ENCODE assay signal across 1 cellular context in the genomic region with DNA sequence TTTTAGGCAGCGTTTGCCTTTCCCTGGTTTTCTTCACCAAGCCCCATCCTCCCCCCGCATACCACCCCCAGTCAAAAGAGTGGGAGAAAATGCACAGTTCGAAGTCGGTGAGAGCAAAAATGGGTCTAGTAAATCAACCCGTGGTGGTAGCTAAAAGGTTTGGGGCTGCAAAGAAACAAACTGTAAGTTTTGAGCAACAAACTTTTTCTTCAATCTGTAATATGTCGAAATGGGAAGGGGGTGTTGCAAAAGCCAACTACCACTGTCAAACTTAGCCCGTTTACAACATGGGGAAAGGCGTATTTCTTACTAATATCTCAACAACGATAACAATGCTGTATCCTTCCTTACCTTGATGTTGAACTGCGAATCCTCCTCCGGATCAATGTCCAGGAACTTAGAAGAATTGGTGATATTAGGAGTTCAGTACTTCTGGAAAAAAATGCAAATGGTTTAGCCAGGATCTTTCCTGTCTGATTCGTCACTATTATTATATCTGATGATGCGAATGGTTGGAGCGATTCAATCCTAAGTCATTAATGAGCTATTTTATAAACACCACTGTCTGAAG.
TF ChIP-seq lines count a peak whose summit lies in the region.

No MANE protein-coding gene starts in this region.

TF ChIP-seq in HepG2, 621 proteins besides CTCF, POLR2A, EP300 and RAD21 (continued from another document):
- TF ChIP-seq, protein P1, sequence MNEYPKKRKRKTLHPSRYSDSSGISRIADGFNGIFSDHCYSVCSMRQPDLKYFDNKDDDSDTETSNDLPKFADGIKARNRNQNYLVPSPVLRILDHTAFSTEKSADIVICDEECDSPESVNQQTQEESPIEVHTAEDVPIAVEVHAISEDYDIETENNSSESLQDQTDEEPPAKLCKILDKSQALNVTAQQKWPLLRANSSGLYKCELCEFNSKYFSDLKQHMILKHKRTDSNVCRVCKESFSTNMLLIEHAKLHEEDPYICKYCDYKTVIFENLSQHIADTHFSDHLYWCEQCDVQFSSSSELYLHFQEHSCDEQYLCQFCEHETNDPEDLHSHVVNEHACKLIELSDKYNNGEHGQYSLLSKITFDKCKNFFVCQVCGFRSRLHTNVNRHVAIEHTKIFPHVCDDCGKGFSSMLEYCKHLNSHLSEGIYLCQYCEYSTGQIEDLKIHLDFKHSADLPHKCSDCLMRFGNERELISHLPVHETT (CRISPR knock-in tag; conservative IDR thresholded peaks at IDR 0.05) = no peak
- TF ChIP-seq CEBPB (IDR thresholded peaks at IDR 0.05; ENCODE audit: borderline replicate concordance, low read depth, low read length) (peak; percentile 90), SP1 (IDR thresholded peaks at IDR 0.05) (no peak), SP1 (CRISPR knock-in tag; IDR thresholded peaks at IDR 0.05) (peak; percentile 9; the same call in 1 of the 2 replicates), CEBPG (CRISPR knock-in tag; IDR thresholded peaks at IDR 0.05) (peak; percentile 64), SP5 (CRISPR knock-in tag; IDR thresholded peaks at IDR 0.05; ENCODE audit: borderline replicate concordance, low read depth) (0 out of 2 replicates have a peak, but pooled peaks have one; percentile 0), SNAPC2 (CRISPR knock-in tag; IDR thresholded peaks at IDR 0.05) (peak; percentile 73; the same call in 1 of the 2 replicates), HES4 (CRISPR knock-in tag; IDR thresholded peaks at IDR 0.05; ENCODE audit: borderline replicate concordance) (no peak), ZNF282 (IDR thresholded peaks at IDR 0.05; ENCODE audit: partially characterized antibody) (no peak), ZNF557 (CRISPR knock-in tag; IDR thresholded peaks at IDR 0.05) (no peak), CBX2 (IDR thresholded peaks at IDR 0.05; ENCODE audit: low read depth, low read length) (0 out of 2 replicates have a peak, but pooled peaks have one; percentile 28), CBX2 (CRISPR knock-in tag; IDR thresholded peaks at IDR 0.05; ENCODE audit: low read depth) (peak; percentile 30; the same call in 1 of the 2 replicates)
- TF ChIP-seq, protein P2, sequence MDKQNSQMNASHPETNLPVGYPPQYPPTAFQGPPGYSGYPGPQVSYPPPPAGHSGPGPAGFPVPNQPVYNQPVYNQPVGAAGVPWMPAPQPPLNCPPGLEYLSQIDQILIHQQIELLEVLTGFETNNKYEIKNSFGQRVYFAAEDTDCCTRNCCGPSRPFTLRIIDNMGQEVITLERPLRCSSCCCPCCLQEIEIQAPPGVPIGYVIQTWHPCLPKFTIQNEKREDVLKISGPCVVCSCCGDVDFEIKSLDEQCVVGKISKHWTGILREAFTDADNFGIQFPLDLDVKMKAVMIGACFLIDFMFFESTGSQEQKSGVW (CRISPR knock-in tag; IDR thresholded peaks at IDR 0.05; ENCODE audit: borderline replicate concordance) = no peak
- TF ChIP-seq, protein P3, sequence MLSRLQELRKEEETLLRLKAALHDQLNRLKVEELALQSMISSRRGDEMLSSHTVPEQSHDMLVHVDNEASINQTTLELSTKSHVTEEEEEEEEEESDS (CRISPR knock-in tag; IDR thresholded peaks at IDR 0.05; ENCODE audit: borderline replicate concordance) = 0 out of 2 replicates have a peak, but pooled peaks have one; percentile 55
- TF ChIP-seq, protein P4, sequence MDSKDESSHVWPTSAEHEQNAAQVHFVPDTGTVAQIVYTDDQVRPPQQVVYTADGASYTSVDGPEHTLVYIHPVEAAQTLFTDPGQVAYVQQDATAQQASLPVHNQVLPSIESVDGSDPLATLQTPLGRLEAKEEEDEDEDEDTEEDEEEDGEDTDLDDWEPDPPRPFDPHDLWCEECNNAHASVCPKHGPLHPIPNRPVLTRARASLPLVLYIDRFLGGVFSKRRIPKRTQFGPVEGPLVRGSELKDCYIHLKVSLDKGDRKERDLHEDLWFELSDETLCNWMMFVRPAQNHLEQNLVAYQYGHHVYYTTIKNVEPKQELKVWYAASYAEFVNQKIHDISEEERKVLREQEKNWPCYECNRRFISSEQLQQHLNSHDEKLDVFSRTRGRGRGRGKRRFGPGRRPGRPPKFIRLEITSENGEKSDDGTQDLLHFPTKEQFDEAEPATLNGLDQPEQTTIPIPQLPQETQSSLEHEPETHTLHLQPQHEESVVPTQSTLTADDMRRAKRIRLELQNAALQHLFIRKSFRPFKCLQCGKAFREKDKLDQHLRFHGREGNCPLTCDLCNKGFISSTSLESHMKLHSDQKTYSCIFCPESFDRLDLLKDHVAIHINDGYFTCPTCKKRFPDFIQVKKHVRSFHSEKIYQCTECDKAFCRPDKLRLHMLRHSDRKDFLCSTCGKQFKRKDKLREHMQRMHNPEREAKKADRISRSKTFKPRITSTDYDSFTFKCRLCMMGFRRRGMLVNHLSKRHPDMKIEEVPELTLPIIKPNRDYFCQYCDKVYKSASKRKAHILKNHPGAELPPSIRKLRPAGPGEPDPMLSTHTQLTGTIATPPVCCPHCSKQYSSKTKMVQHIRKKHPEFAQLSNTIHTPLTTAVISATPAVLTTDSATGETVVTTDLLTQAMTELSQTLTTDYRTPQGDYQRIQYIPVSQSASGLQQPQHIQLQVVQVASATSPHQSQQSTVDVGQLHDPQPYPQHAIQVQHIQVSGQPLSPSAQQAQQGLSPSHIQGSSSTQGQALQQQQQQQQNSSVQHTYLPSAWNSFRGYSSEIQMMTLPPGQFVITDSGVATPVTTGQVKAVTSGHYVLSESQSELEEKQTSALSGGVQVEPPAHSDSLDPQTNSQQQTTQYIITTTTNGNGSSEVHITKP (CRISPR knock-in tag; IDR thresholded peaks at IDR 0.05; ENCODE audit: low read depth) = 0 out of 2 replicates have a peak, but pooled peaks have one; percentile 1
- TF ChIP-seq, protein P5, sequence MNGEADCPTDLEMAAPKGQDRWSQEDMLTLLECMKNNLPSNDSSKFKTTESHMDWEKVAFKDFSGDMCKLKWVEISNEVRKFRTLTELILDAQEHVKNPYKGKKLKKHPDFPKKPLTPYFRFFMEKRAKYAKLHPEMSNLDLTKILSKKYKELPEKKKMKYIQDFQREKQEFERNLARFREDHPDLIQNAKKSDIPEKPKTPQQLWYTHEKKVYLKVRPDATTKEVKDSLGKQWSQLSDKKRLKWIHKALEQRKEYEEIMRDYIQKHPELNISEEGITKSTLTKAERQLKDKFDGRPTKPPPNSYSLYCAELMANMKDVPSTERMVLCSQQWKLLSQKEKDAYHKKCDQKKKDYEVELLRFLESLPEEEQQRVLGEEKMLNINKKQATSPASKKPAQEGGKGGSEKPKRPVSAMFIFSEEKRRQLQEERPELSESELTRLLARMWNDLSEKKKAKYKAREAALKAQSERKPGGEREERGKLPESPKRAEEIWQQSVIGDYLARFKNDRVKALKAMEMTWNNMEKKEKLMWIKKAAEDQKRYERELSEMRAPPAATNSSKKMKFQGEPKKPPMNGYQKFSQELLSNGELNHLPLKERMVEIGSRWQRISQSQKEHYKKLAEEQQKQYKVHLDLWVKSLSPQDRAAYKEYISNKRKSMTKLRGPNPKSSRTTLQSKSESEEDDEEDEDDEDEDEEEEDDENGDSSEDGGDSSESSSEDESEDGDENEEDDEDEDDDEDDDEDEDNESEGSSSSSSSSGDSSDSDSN (CRISPR knock-in tag; IDR thresholded peaks at IDR 0.05) = no peak
TF ChIP-seq in HepG2: peak in this region for 9.
